In the genomic region with DNA sequence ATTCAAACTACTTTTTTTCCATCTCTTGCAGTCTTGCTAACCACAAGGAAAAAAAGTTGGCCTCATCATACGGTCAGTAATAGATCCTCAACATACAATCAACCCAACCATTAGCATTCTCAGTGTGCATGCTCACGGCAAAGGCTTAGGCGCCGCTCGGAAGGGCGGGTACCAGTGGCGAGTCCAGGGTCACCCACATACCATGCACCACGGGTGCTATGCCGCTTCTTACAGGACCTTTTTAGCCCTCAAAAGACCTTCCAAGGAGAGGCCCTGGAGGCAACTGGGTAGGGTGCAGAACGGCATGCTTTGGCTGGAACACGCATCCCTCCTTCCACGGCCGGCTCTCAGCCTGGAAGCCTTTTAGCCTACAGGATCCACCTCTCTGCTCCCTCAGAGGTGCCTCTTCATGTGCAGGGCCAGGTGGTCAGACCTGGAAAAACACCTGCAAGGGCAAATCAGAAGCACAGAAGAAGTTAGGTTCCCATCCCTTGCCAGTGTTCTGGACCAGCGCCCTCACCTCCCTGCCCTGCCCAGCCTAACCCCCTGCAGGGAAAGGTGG, we compare ENCODE assay signal across 10 cellular contexts. TPM values are rescaled to one million over a fixed set of nuclear protein-coding genes. Genes with fewer than 3 reads are reported as not detected.
DNase-seq lines count a peak whose midpoint lies in the region; ATAC-seq and TF ChIP-seq lines count a peak whose summit lies in the region.
"Had no signal": no experiment of that assay in that cellular context is flagged by ENCODE, and none has a peak within 500 bp of the region (broad histone marks: within the 10 kb centered on the region; RNA-seq: fewer than 3 reads in every experiment).

No MANE protein-coding gene starts in this region.

- peaks cover 76% of the 10 kb centered on the region for H3K36me3 ChIP-seq in GM23248 (ENCODE audit: low read depth)
- H3K36me3 ChIP-seq in gastrocnemius medialis = peaks cover 0 to 56% of the 10 kb centered on the region in 2 donors
- H3K36me3 ChIP-seq in H7 (replicated peaks; ENCODE audit: control insufficient read depth, insufficient read depth, low read length) = peaks cover 26% of the 10 kb centered on the region

- DNase-seq in GM23248 (peak; percentile 70), fibroblast of the aortic adventitia (ENCODE audit: low read depth) (peak; percentile 51), gastrocnemius medialis (no peak), NCI-H1694 treated with DMSO at 0.1 percent for 48 hours (lab: John Stamatoyannopoulos, UW) (no peak), NCI-H2081 treated with DMSO at 0.1 percent for 48 hours (lab: John Stamatoyannopoulos, UW) (no peak), H7 (no peak)
- DNase-seq in activated T-helper 1 cell treated with anti-CD3 and anti-CD28 coated beads, Interleukin-12 subunit alpha, Interleukin-12 subunit beta, Interleukin-2, Interleukin-4 antibody, amounts not matched to agents 30 ng/mL and 10 ng/mL and 1 ng/mL, durations not matched to agents 14 hours and 24 hours and 36 hours (ENCODE audit: low spot score) = no peak
- DNase-seq: KG1 had no signal

- peaks cover 97% of the 10 kb centered on the region for H3F3A ChIP-seq in GM23248 (ENCODE audit: insufficient read depth)

- H3K79me2 ChIP-seq in GM23248 (ENCODE audit: insufficient read depth) = peaks cover 65% of the 10 kb centered on the region

- in situ Hi-C loops in GM23248 (cut with MboI) (loop anchor here (10.0 to 25.0 kb wide), 2 partner anchors 534 to 983 kb away; no protein-coding TSS in a partner anchor), gastrocnemius medialis (cut with MboI; ENCODE audit: low sequenced_read_pairs in 4 of 4) (loop anchor here in 3 of 4 donors (10.0 to 25.0 kb wide), 3 partner anchors 314 to 983 kb away; no protein-coding TSS in a partner anchor)

- ATAC-seq in gastrocnemius medialis (no peak), GM18517 (IDR thresholded peaks at IDR 0.05; ENCODE audit: unreplicated experiment) (no peak)
- ATAC-seq: pancreas had no signal

- TF ChIP-seq CTCF in fibroblast of the aortic adventitia (IDR thresholded peaks at IDR 0.05; ENCODE audit: insufficient read depth, low read length) = no peak
- TF ChIP-seq CTCF in gastrocnemius medialis (IDR thresholded peaks at IDR 0.05 in 4 of 5, conservative IDR thresholded peaks at IDR 0.05 in 1 of 5) = no peak

- peak overlapping the region; percentile 93 for H3K4me3 Mint-ChIP-seq in activated T-helper 1 cell treated with anti-CD3 and anti-CD28 coated beads, Interleukin-12 subunit alpha, Interleukin-12 subunit beta, Interleukin-2, Interleukin-4 antibody, amounts not matched to agents 30 ng/mL and 10 ng/mL and 1 ng/mL, durations not matched to agents 14 hours and 24 hours and 36 hours

- intact Hi-C loops in activated T-helper 1 cell treated with anti-CD3 and anti-CD28 coated beads, Interleukin-12 subunit alpha, Interleukin-12 subunit beta, Interleukin-2, Interleukin-4 antibody, amounts not matched to agents 30 ng/mL and 10 ng/mL and 1 ng/mL, durations not matched to agents 14 hours and 24 hours and 36 hours (cut with micrococcal nuclease) = loop anchor here (5.0 kb wide), 2 partner anchors 92 to 552 kb away; no protein-coding TSS in a partner anchor
- intact Hi-C loops in gastrocnemius medialis (cut with DNase I; ENCODE audit: low total_unique reads) = loop anchor here (5.0 to 10.0 kb wide), 2 partner anchors 154 to 542 kb away; no protein-coding TSS in a partner anchor

- H3K27ac Mint-ChIP-seq in activated T-helper 1 cell treated with anti-CD3 and anti-CD28 coated beads, Interleukin-12 subunit alpha, Interleukin-12 subunit beta, Interleukin-2, Interleukin-4 antibody, amounts not matched to agents 30 ng/mL and 10 ng/mL and 1 ng/mL, durations not matched to agents 14 hours and 24 hours and 36 hours = peak overlapping the region; percentile 82

- H3K27ac ChIP-seq in GM23248 = peak overlapping the region; percentile 100
- peak overlapping the region; percentile 97 to 100 (median 98) for H3K27ac ChIP-seq in gastrocnemius medialis

- H3K4me2 ChIP-seq in GM23248 (ENCODE audit: unreplicated experiment) = peak overlapping the region; percentile 94

- H3K27me3 ChIP-seq in GM23248 (replicated peaks; ENCODE audit: insufficient read depth) (no peaks in the 10 kb centered on the region), gastrocnemius medialis (no peaks in the 10 kb centered on the region), H7 (ENCODE audit: control insufficient read depth, insufficient read depth, low read length) (no peaks in the 10 kb centered on the region)
- H3K27me3 ChIP-seq: pancreas had no signal

- 0 out of 2 replicates have a peak, but pooled peaks cover 3% of the 10 kb centered on the region for H4K20me1 ChIP-seq in GM23248 (ENCODE audit: insufficient read depth)

- peaks cover 90% of the 10 kb centered on the region for H3K36me3 Mint-ChIP-seq in activated T-helper 1 cell treated with anti-CD3 and anti-CD28 coated beads, Interleukin-12 subunit alpha, Interleukin-12 subunit beta, Interleukin-2, Interleukin-4 antibody, amounts not matched to agents 30 ng/mL and 10 ng/mL and 1 ng/mL, durations not matched to agents 14 hours and 24 hours and 36 hours (ENCODE audit: low read depth)

- no peaks in the 10 kb centered on the region for H3K9me3 ChIP-seq in GM23248 (ENCODE audit: low read depth)
- H3K9me3 ChIP-seq in gastrocnemius medialis = no peaks in the 10 kb centered on the region
- H3K9me3 ChIP-seq: pancreas had no signal

- H3K9ac ChIP-seq in GM23248 = peak overlapping the region; percentile 100

- H3K4me1 Mint-ChIP-seq in activated T-helper 1 cell treated with anti-CD3 and anti-CD28 coated beads, Interleukin-12 subunit alpha, Interleukin-12 subunit beta, Interleukin-2, Interleukin-4 antibody, amounts not matched to agents 30 ng/mL and 10 ng/mL and 1 ng/mL, durations not matched to agents 14 hours and 24 hours and 36 hours (ENCODE audit: low read depth) = peaks cover 87% of the 10 kb centered on the region

- H3K9me3 Mint-ChIP-seq in activated T-helper 1 cell treated with anti-CD3 and anti-CD28 coated beads, Interleukin-12 subunit alpha, Interleukin-12 subunit beta, Interleukin-2, Interleukin-4 antibody, amounts not matched to agents 30 ng/mL and 10 ng/mL and 1 ng/mL, durations not matched to agents 14 hours and 24 hours and 36 hours = no peaks in the 10 kb centered on the region

- H3K27me3 Mint-ChIP-seq in activated T-helper 1 cell treated with anti-CD3 and anti-CD28 coated beads, Interleukin-12 subunit alpha, Interleukin-12 subunit beta, Interleukin-2, Interleukin-4 antibody, amounts not matched to agents 30 ng/mL and 10 ng/mL and 1 ng/mL, durations not matched to agents 14 hours and 24 hours and 36 hours (ENCODE audit: insufficient read depth) = no peaks in the 10 kb centered on the region

- H3K4me3 ChIP-seq in GM23248 (peak overlapping the region; percentile 98), fibroblast of the aortic adventitia (ENCODE audit: low read depth, low read length) (peak overlapping the region; percentile 96), gastrocnemius medialis (peak overlapping the region; percentile 83 to 94 (median 90)), H7 (ENCODE audit: insufficient read depth, low read depth, low read length) (no peak overlapping the region)

- no peak overlapping the region for H2AFZ ChIP-seq in GM23248

- no peak for TF ChIP-seq POLR2A in gastrocnemius medialis (IDR thresholded peaks at IDR 0.05)

- no peaks in the 10 kb centered on the region for H3K9me2 ChIP-seq in GM23248 (ENCODE audit: insufficient read depth)

- H3K4me1 ChIP-seq in GM23248 (ENCODE audit: insufficient read depth) = peaks cover 56% of the 10 kb centered on the region
- H3K4me1 ChIP-seq in gastrocnemius medialis = peaks cover 69 to 77% of the 10 kb centered on the region in 2 donors

- WGBS in GM23248 (ENCODE audit: low coverage in 1 of 2, low lambda C conversion rate in 2 of 2, missing lambda C conversion rate in 2 of 2), 2 experiments = 15 to 18% methylated on average over 14 of the region's 14 CpGs

RNA-seq across cellular contexts. Expression of a gene that starts 5.8 kb away (rescaled TPM):
- 49.8 and 58.9 TPM in 2 replicates for total RNA-seq in GM23248 (2014; rRNA removed; shearing (Covaris generic))
- polyA plus RNA-seq in GM23248 (2016; fragmentation: Nextera tagmentation; extraction: Ambion mirVana) = 264 and 279 TPM in 2 replicates
- total RNA-seq in activated T-helper 1 cell treated with anti-CD3 and anti-CD28 coated beads, Interleukin-12 subunit alpha, Interleukin-12 subunit beta, Interleukin-2, Interleukin-4 antibody, amounts not matched to agents 30 ng/mL and 10 ng/mL and 1 ng/mL, durations not matched to agents 14 hours and 24 hours and 36 hours = 110 and 113 TPM in 2 replicates
- 47.8 and 52.1 TPM in 2 replicates for total RNA-seq in fibroblast of the aortic adventitia (ENCODE audit: low replicate concordance)
- 10 to 100 TPM; 23.3 to 84.7 (median 49.8) TPM for total RNA-seq in gastrocnemius medialis
- 7.6 and 9.8 TPM in 2 replicates for total RNA-seq in H7 (2014; rRNA removed; shearing (Covaris generic))

Comparison
In these comparisons a context has a peak if more than half of its experiments do, and no peak if none do; other contexts are left out.
1. DNase-seq: peak in GM23248 (single experiment) and fibroblast of the aortic adventitia (single experiment); none in activated T-helper 1 cell treated with anti-CD3 and anti-CD28 coated beads, Interleukin-12 subunit alpha, Interleukin-12 subunit beta, Interleukin-2, Interleukin-4 antibody, amounts not matched to agents 30 ng/mL and 10 ng/mL and 1 ng/mL, durations not matched to agents 14 hours and 24 hours and 36 hours (single experiment), gastrocnemius medialis (0 of 2), NCI-H1694 treated with DMSO at 0.1 percent for 48 hours (single experiment), NCI-H2081 treated with DMSO at 0.1 percent for 48 hours (single experiment) and H7 (single experiment).